ENCODE assay signal across 8 cellular contexts in the genomic region with DNA sequence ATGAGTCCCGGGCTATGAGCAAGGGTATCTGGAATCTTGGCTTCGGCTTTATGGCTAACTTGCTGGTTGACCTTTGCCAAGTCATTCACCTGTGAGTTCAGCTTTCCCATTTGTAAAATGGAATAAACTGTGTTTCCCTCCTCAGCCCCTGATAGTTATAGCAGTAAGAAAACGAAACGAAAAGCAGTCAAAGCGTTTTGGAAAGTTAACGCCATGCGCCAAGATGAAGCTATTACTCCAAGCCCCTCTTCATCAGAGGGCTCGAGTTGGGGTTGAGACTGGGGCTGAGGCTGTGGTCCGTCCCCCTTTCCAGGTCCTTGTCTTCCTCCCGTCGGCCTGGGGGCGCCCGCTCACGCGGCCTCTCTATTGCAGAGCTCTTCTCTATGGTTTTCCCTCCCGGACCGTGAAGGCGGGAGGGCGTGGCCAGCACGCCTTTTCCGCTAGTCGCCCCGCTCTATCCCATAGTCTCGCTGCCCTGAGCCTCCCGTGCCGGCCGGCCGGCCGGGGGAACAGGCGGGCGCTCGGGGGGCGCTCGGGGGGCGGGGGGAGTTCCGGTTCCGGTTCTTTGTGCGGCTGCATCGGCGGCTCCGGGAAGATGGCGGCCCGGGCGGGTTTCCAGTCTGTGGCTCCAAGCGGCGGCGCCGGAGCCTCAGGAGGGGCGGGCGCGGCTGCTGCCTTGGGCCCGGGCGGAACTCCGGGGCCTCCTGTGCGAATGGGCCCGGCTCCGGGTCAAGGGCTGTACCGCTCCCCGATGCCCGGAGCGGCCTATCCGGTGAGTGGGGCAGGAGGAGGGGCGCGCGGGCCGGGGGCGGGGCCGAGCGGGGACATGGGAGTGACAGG. TPM values are rescaled to one million over a fixed set of nuclear protein-coding genes. Genes with fewer than 3 reads are reported as not detected.
DNase-seq lines count a peak whose midpoint lies in the region; ATAC-seq, FAIRE-seq and TF ChIP-seq lines count a peak whose summit lies in the region.

TSS of gene SMARCD1 (plus strand) at position 568 of the 840 bp plus-strand sequence. CDS start at position 596, 28 bp downstream.

- intact Hi-C loops in spleen (cut with DNase I; ENCODE audit: low total_unique reads): loop anchor here (5.0 kb wide), 1 partner anchor 82 kb away; the partner anchor contains the start of gene CERS5

- H3K27ac Mint-ChIP-seq in immature natural killer cell: peak within 1 kb of the TSS; percentile 91 to 98 (median 96)

- H3K36me3 Mint-ChIP-seq in immature natural killer cell: peaks cover under 1 to 6% (median 3%) of the 10 kb centered on the region in 3 donors

- H3K4me1 ChIP-seq in ACC112 (ENCODE audit: control insufficient read depth, insufficient read depth, low read length, unreplicated experiment) (peaks cover 50% of the 10 kb centered on the region), spleen (peaks cover 7 to 59% (median 43%) of the 10 kb centered on the region in 6 donors)

- peak within 1 kb of the TSS; percentile 98 for H2AFZ ChIP-seq in ACC112 (ENCODE audit: low read length, unreplicated experiment)

- H3K27ac ChIP-seq in ACC112 (ENCODE audit: low read depth, low read length) (peak within 1 kb of the TSS; percentile 83), spleen (peak within 1 kb of the TSS; percentile 90 to 99 (median 97))

- peaks cover 0 to 5% (median 0%) of the 10 kb centered on the region in 3 donors for H3K27me3 Mint-ChIP-seq in immature natural killer cell (ENCODE audit: low read depth in 3 of 3)

- H3K27me3 ChIP-seq in ACC112 (ENCODE audit: insufficient read depth, low read length) (no peaks in the 10 kb centered on the region), bronchial epithelial cell (ENCODE audit: control insufficient read depth, insufficient read depth, low read length) (no peaks in the 10 kb centered on the region), spleen (replicated peaks in 1 of 7) (peaks cover 0 to 3% (median 0%) of the 10 kb centered on the region in 7 donors)

- DNase-seq in NCI-H2196 (lab: John Stamatoyannopoulos, UW; ENCODE audit: unreplicated experiment) (peak; percentile 95), bronchial epithelial cell (ENCODE audit: low read depth) (peak; percentile 76), immature natural killer cell (peak; percentile 77 to 84 (median 81)), spleen (peak; percentile 99)

- H3K4me1 Mint-ChIP-seq in immature natural killer cell: peaks cover 25 to 50% of the 10 kb centered on the region in 2 donors

- H3K4me3 ChIP-seq in ACC112 (ENCODE audit: low read depth, low read length) (peak within 1 kb of the TSS; percentile 100), WI38 (ENCODE audit: low read depth, low read length) (peak within 1 kb of the TSS; percentile 73), bronchial epithelial cell (ENCODE audit: low read depth, low read length) (peak within 1 kb of the TSS; percentile 55), spleen (peak within 1 kb of the TSS; percentile 71 to 97 (median 84))

- H3K4me3 Mint-ChIP-seq in immature natural killer cell: peak within 1 kb of the TSS; percentile 91 to 98 (median 97)

- H3K9me3 Mint-ChIP-seq in immature natural killer cell: no peaks in the 10 kb centered on the region

- FAIRE-seq in bronchial epithelial cell (lab: Jason Lieb, UNC): no peak

- peaks cover 19% of the 10 kb centered on the region for H3K79me2 ChIP-seq in ACC112 (ENCODE audit: control insufficient read depth, insufficient read depth, low read length, unreplicated experiment)

- peaks cover 18% of the 10 kb centered on the region for H3K36me3 ChIP-seq in ACC112 (ENCODE audit: insufficient read depth, low read length)
- peaks cover 5% of the 10 kb centered on the region for H3K36me3 ChIP-seq in bronchial epithelial cell (ENCODE audit: control insufficient read depth, insufficient read depth, low read length)
- H3K36me3 ChIP-seq in spleen: peaks cover 5 to 37% (median 27%) of the 10 kb centered on the region in 6 donors

- TF ChIP-seq POLR2A in spleen (IDR thresholded peaks at IDR 0.05): no peak

- H3K9me3 ChIP-seq in spleen: no peaks in the 10 kb centered on the region

- 0 to 1% (median 0%) methylated on average over 36 to 69 of the region's 69 CpGs for WGBS in spleen, 5 donors

- peak; percentile 82 for ATAC-seq in GM18867 (IDR thresholded peaks at IDR 0.05; ENCODE audit: unreplicated experiment)
- peak; percentile 84 for ATAC-seq in HG03108 (IDR thresholded peaks at IDR 0.05; ENCODE audit: unreplicated experiment)

- TF ChIP-seq CTCF in WI38 (IDR thresholded peaks at IDR 0.05; ENCODE audit: low read depth, low read length) (0 out of 2 replicates have a peak, but pooled peaks have one; percentile 11), bronchial epithelial cell (IDR thresholded peaks at IDR 0.05; ENCODE audit: insufficient read depth, low read length, severe bottlenecking) (peak; percentile 79), spleen (IDR thresholded peaks at IDR 0.05 in 8 of 11, conservative IDR thresholded peaks at IDR 0.05 in 3 of 11) (peak in 5 of 11 experiments; percentile 6 to 56 (median 41))

RNA-seq across cellular contexts. Expression of gene SMARCD1, which starts in this region (rescaled TPM):
- total RNA-seq in bronchial epithelial cell (24.2 and 27.9 TPM in 2 replicates), spleen (10 to 100 TPM; 47.3 to 85.7 (median 60.3) TPM)
- polyA plus RNA-seq in immature natural killer cell (10 to 100 TPM; 14.2 to 22.4 (median 15.5) TPM), spleen (10 to 100 TPM; 17.4 to 25.3 (median 18.1) TPM)

Comparison
In these comparisons a context has a peak if more than half of its experiments do, and no peak if none do; other contexts are left out.
1. Peak in every context shown above with its lines: DNase-seq, ATAC-seq, H3K4me3 ChIP-seq and H3K27ac ChIP-seq.